In genomic region chrX:75893281-75893680, GRCh38 we compare ENCODE assay signal across 6 cellular contexts.
"Had no signal": no experiment of that assay in that cellular context is flagged by ENCODE, and none has a peak within 500 bp of the region (broad histone marks: within the 10 kb centered on the region; RNA-seq: fewer than 3 reads in every experiment).

No MANE protein-coding gene starts in this region.

- DNase-seq: IMR-90, KBM-7, KG1 had no signal

- H3K27ac Mint-ChIP-seq: IgD-negative memory B cell had no signal

- H3K36me3 Mint-ChIP-seq: IgD-negative memory B cell had no signal

- H3K4me1 Mint-ChIP-seq: IgD-negative memory B cell had no signal

- H3K4me3 Mint-ChIP-seq: IgD-negative memory B cell had no signal

- H3K9me3 Mint-ChIP-seq: IgD-negative memory B cell had no signal

- ATAC-seq: HepG2, K562 had no signal
